ENCODE assay signal across 2 cellular contexts in genomic region chr11:129282634-129283033, GRCh38.
TF ChIP-seq lines count a peak whose summit lies in the region.

No MANE protein-coding gene starts in this region.

TF ChIP-seq in A549, 52 proteins besides CTCF, POLR2A, EP300 and RAD21 (continued from another document):
- no peak for TF ChIP-seq REST (IDR thresholded peaks at IDR 0.05)
- TF ChIP-seq MAFK (IDR thresholded peaks at IDR 0.05; ENCODE audit: partially characterized antibody) = no peak
- TF ChIP-seq BHLHE40 (IDR thresholded peaks at IDR 0.05; ENCODE audit: low read depth, low read length) = no peak

TF ChIP-seq in WTC11, 78 proteins besides CTCF, POLR2A, EP300 and RAD21 (continued from another document):
- TF ChIP-seq ZNF425 (CRISPR knock-in tag; conservative IDR thresholded peaks at IDR 0.05) (no peak), KAT7 (CRISPR knock-in tag; IDR thresholded peaks at IDR 0.05; ENCODE audit: borderline replicate concordance) (no peak), ZNF396 (CRISPR knock-in tag; IDR thresholded peaks at IDR 0.05; ENCODE audit: borderline replicate concordance) (no peak), FOXK1 (CRISPR knock-in tag; IDR thresholded peaks at IDR 0.05) (no peak), RORB (CRISPR knock-in tag; IDR thresholded peaks at IDR 0.05) (no peak), ZNF232 (CRISPR knock-in tag; IDR thresholded peaks at IDR 0.05) (no peak), ATF6 (CRISPR knock-in tag; IDR thresholded peaks at IDR 0.05) (no peak), SMAD4 (CRISPR knock-in tag; IDR thresholded peaks at IDR 0.05) (no peak), NR3C1 (CRISPR knock-in tag; conservative IDR thresholded peaks at IDR 0.05; ENCODE audit: low read depth) (no peak)
